1 cellular context compared by ENCODE assay signal in genomic region chr6:158003910-158004695, GRCh38.
A peak's percentile ranks its signal among the peaks of the same experiment; 100 is the strongest.
TF ChIP-seq lines count a peak whose summit lies in the region.

No MANE protein-coding gene starts in this region.

TF ChIP-seq in K562, 482 proteins besides CTCF, POLR2A, EP300 and RAD21 (continued from another document and continues in another):
- no peak for TF ChIP-seq PBX2 (CRISPR knock-in tag; IDR thresholded peaks at IDR 0.05; ENCODE audit: low read depth)
- peak; percentile 84 for TF ChIP-seq PBX2 (tag; conservative IDR thresholded peaks at IDR 0.05; ENCODE audit: low read depth)
- peak; percentile 92 for TF ChIP-seq ELF2 (CRISPR knock-in tag; IDR thresholded peaks at IDR 0.05)
- TF ChIP-seq BHLHE40 (IDR thresholded peaks at IDR 0.05; ENCODE audit: low read length): no peak
- TF ChIP-seq NFXL1 (CRISPR knock-in tag; IDR thresholded peaks at IDR 0.05): peak; percentile 98
- no peak for TF ChIP-seq XRCC4 (IDR thresholded peaks at IDR 0.05; ENCODE audit: extremely low read depth, insufficient read depth, insufficient read length)
- TF ChIP-seq FOXA3 (CRISPR knock-in tag; conservative IDR thresholded peaks at IDR 0.05 in 1 of 2, IDR thresholded peaks at IDR 0.05 in 1 of 2): 0 out of 4 replicates have a peak, but pooled peaks of 1 of the 2 experiments have one; percentile 22
- TF ChIP-seq WHSC1 (IDR thresholded peaks at IDR 0.05; ENCODE audit: low read length): no peak
- TF ChIP-seq YBX1 (IDR thresholded peaks at IDR 0.05): no peak
- peak; percentile 99 for TF ChIP-seq DDX20 (tag; IDR thresholded peaks at IDR 0.05; ENCODE audit: low read depth)
- peak; percentile 94 for TF ChIP-seq DIDO1 (tag; IDR thresholded peaks at IDR 0.05; ENCODE audit: low read depth)
- TF ChIP-seq SRF (CRISPR knock-in tag; IDR thresholded peaks at IDR 0.05): peak in 1 of 2 experiments; percentile 86; a peak in 3 of 4 replicates
- peak; percentile 99 for TF ChIP-seq ZNF76 (CRISPR knock-in tag; IDR thresholded peaks at IDR 0.05; ENCODE audit: borderline replicate concordance)
- peak; percentile 96 for TF ChIP-seq ZNF445 (CRISPR knock-in tag; IDR thresholded peaks at IDR 0.05; ENCODE audit: low read depth)
- TF ChIP-seq ZKSCAN1 (IDR thresholded peaks at IDR 0.05; ENCODE audit: low read depth, low read length): 0 out of 2 replicates have a peak, but pooled peaks have one; percentile 11
- peak; percentile 90 for TF ChIP-seq ZNF699 (CRISPR knock-in tag; IDR thresholded peaks at IDR 0.05; ENCODE audit: insufficient replicate concordance)
- TF ChIP-seq HDAC2 (IDR thresholded peaks at IDR 0.05): no peak
- no peak for TF ChIP-seq ZNF282 (CRISPR knock-in tag; IDR thresholded peaks at IDR 0.05)
- TF ChIP-seq ZFPM2 (CRISPR knock-in tag; IDR thresholded peaks at IDR 0.05): peak; percentile 86
- TF ChIP-seq NR4A1 (CRISPR knock-in tag; IDR thresholded peaks at IDR 0.05): peak; percentile 98; the same call in 1 of the 2 replicates
- peak; percentile 99 for TF ChIP-seq NR4A1 (tag; IDR thresholded peaks at IDR 0.05)
- 0 out of 2 replicates have a peak, but pooled peaks have one; percentile 46 for TF ChIP-seq ZNF77 (CRISPR knock-in tag; IDR thresholded peaks at IDR 0.05)
- TF ChIP-seq CREB1 (IDR thresholded peaks at IDR 0.05): no peak
- no peak for TF ChIP-seq CREB1 (CRISPR knock-in tag; IDR thresholded peaks at IDR 0.05)
- TF ChIP-seq ZMIZ1 (IDR thresholded peaks at IDR 0.05; ENCODE audit: low read depth in 2 of 2, low read length in 2 of 2): no peak
- TF ChIP-seq DMBX1 (CRISPR knock-in tag; IDR thresholded peaks at IDR 0.05; ENCODE audit: borderline replicate concordance): peak; percentile 100
- peak; percentile 92 for TF ChIP-seq ID3 (CRISPR knock-in tag; IDR thresholded peaks at IDR 0.05)
- TF ChIP-seq ID3 (tag; IDR thresholded peaks at IDR 0.05): peak; percentile 100
- TF ChIP-seq GABPA (tag; conservative IDR thresholded peaks at IDR 0.05; ENCODE audit: low read depth): peak; percentile 56
- peak; percentile 87 for TF ChIP-seq STAT5B (CRISPR knock-in tag; IDR thresholded peaks at IDR 0.05)
- TF ChIP-seq FOXO4 (CRISPR knock-in tag; IDR thresholded peaks at IDR 0.05): peak; percentile 97
- peak; percentile 79; the same call in 1 of the 2 replicates for TF ChIP-seq JUNB (CRISPR knock-in tag; conservative IDR thresholded peaks at IDR 0.05)
- TF ChIP-seq TAF1 (IDR thresholded peaks at IDR 0.05; ENCODE audit: control insufficient read depth, extremely low read depth, insufficient read depth, low read length, severe bottlenecking): no peak
- peak; percentile 99 for TF ChIP-seq RREB1 (CRISPR knock-in tag; IDR thresholded peaks at IDR 0.05)
- no peak for TF ChIP-seq XRCC3 (IDR thresholded peaks at IDR 0.05)
- TF ChIP-seq ARHGAP35 (IDR thresholded peaks at IDR 0.05; ENCODE audit: partially characterized antibody): no peak
- TF ChIP-seq NR2F6 (CRISPR knock-in tag; IDR thresholded peaks at IDR 0.05): peak; percentile 96
- peak; percentile 96 for TF ChIP-seq KLF13 (tag; IDR thresholded peaks at IDR 0.05; ENCODE audit: borderline replicate concordance, low read depth)
- no peak for TF ChIP-seq ZNF740 (CRISPR knock-in tag; IDR thresholded peaks at IDR 0.05)
- peak in 1 of 2 experiments; percentile 97; a peak in 2 of 4 replicates for TF ChIP-seq ZNF740 (tag; IDR thresholded peaks at IDR 0.05)
- TF ChIP-seq SNAPC5 (CRISPR knock-in tag; IDR thresholded peaks at IDR 0.05): peak; percentile 69; the same call in 1 of the 2 replicates
- TF ChIP-seq SMARCE1 (IDR thresholded peaks at IDR 0.05): peak; percentile 43; the same call in 1 of the 2 replicates
- TF ChIP-seq ZNF253 (CRISPR knock-in tag; conservative IDR thresholded peaks at IDR 0.05): peak; percentile 79; the same call in 1 of the 2 replicates
- TF ChIP-seq MXD1 (CRISPR knock-in tag; IDR thresholded peaks at IDR 0.05; ENCODE audit: borderline replicate concordance, poor library complexity, severe bottlenecking): peak; percentile 53
- TF ChIP-seq HMBOX1 (IDR thresholded peaks at IDR 0.05): peak; percentile 44; the same call in 1 of the 2 replicates
- TF ChIP-seq GATAD2A (IDR thresholded peaks at IDR 0.05): peak; percentile 75
- TF ChIP-seq MAZ (CRISPR knock-in tag; conservative IDR thresholded peaks at IDR 0.05 in 1 of 2, IDR thresholded peaks at IDR 0.05 in 1 of 2): peak in 1 of 2 experiments; percentile 96; a peak in 2 of 4 replicates
- TF ChIP-seq CREB3 (tag; conservative IDR thresholded peaks at IDR 0.05; ENCODE audit: low read depth): peak; percentile 100
- peak; percentile 88 for TF ChIP-seq GTF2E2 (tag; IDR thresholded peaks at IDR 0.05)
